ENCODE assay signal across 27 cellular contexts in genomic region chr14:57420033-57420432, GRCh38.
"Had no signal": no experiment of that assay in that cellular context is flagged by ENCODE, and none has a peak within 500 bp of the region (broad histone marks: within the 10 kb centered on the region; RNA-seq: fewer than 3 reads in every experiment).

No MANE protein-coding gene starts in this region.

- H3K4me3 ChIP-seq: neural progenitor cell, ovary, psoas muscle, right lobe of liver, sigmoid colon, suprapubic skin, testis, tibial artery, transverse colon, upper lobe of left lung, vagina had no signal

- H3K4me1 Mint-ChIP-seq: neural progenitor cell; stimulated activated memory B cell treated with anti-CD40 and anti-IgM and Interleukin-4, amounts not matched to agents 10 μg/mL and 1 μg/mL and 100 μg/mL, for 72 hours; stimulated activated naive CD8-positive, alpha-beta T cell treated with anti-CD3 and anti-CD28 coated beads, Interleukin-15, amount 100 ng/mL, for 72 hours had no signal

- H3K9me3 Mint-ChIP-seq: naive thymus-derived CD8-positive, alpha-beta T cell; natural killer cell treated with Interleukin-12 subunit alpha and Interleukin-12 subunit beta and Interleukin-15 and Interleukin-18, amount 100 ng/mL, for 72 hours; neural progenitor cell; stimulated activated memory B cell treated with anti-CD40 and anti-IgM and Interleukin-4, amounts not matched to agents 10 μg/mL and 1 μg/mL and 100 μg/mL, for 72 hours; stimulated activated naive CD8-positive, alpha-beta T cell treated with anti-CD3 and anti-CD28 coated beads, Interleukin-15, amount 100 ng/mL, for 72 hours had no signal

- H3K27ac Mint-ChIP-seq: natural killer cell treated with Interleukin-12 subunit alpha and Interleukin-12 subunit beta and Interleukin-15 and Interleukin-18, amount 100 ng/mL, for 72 hours; neural progenitor cell; progenitor cell of endocrine pancreas; stimulated activated memory B cell treated with anti-CD40 and anti-IgM and Interleukin-4, amounts not matched to agents 10 μg/mL and 1 μg/mL and 100 μg/mL, for 72 hours; stimulated activated naive CD8-positive, alpha-beta T cell treated with anti-CD3 and anti-CD28 coated beads, Interleukin-15, amount 100 ng/mL, for 72 hours had no signal

- H3K4me3 Mint-ChIP-seq: naive thymus-derived CD8-positive, alpha-beta T cell; natural killer cell treated with Interleukin-12 subunit alpha and Interleukin-12 subunit beta and Interleukin-15 and Interleukin-18, amount 100 ng/mL, for 72 hours; neural progenitor cell; stimulated activated memory B cell treated with anti-CD40 and anti-IgM and Interleukin-4, amounts not matched to agents 10 μg/mL and 1 μg/mL and 100 μg/mL, for 72 hours; stimulated activated naive CD8-positive, alpha-beta T cell treated with anti-CD3 and anti-CD28 coated beads, Interleukin-15, amount 100 ng/mL, for 72 hours had no signal

- H3K36me3 Mint-ChIP-seq: naive thymus-derived CD8-positive, alpha-beta T cell; natural killer cell treated with Interleukin-12 subunit alpha and Interleukin-12 subunit beta and Interleukin-15 and Interleukin-18, amount 100 ng/mL, for 72 hours; neural progenitor cell; stimulated activated memory B cell treated with anti-CD40 and anti-IgM and Interleukin-4, amounts not matched to agents 10 μg/mL and 1 μg/mL and 100 μg/mL, for 72 hours had no signal

- H3K27me3 Mint-ChIP-seq: naive thymus-derived CD8-positive, alpha-beta T cell; stimulated activated memory B cell treated with anti-CD40 and anti-IgM and Interleukin-4, amounts not matched to agents 10 μg/mL and 1 μg/mL and 100 μg/mL, for 72 hours; stimulated activated naive CD8-positive, alpha-beta T cell treated with anti-CD3 and anti-CD28 coated beads, Interleukin-15, amount 100 ng/mL, for 72 hours had no signal

- DNase-seq: naive thymus-derived CD8-positive, alpha-beta T cell; occipital lobe; ovary; posterior cingulate gyrus; psoas muscle; right cardiac atrium; right lobe of liver; sigmoid colon; small intestine; stimulated activated CD4-positive, alpha-beta T cell treated with anti-CD3 and anti-CD28 coated beads, Interleukin-15, amount 100 ng/mL, for 24 hours; stimulated activated CD4-positive, alpha-beta T cell treated with anti-CD3 and anti-CD28 coated beads, Interleukin-4, amount 100 ng/mL, for 1 hour; stimulated activated CD4-positive, alpha-beta T cell treated with anti-CD3 and anti-CD28 coated beads, Interleukin-4, amount 100 ng/mL, for 4 hours; stimulated activated CD8-positive, alpha-beta memory T cell treated with anti-CD3 and anti-CD28 coated beads, Interleukin-4, amount 100 ng/mL, for 48 hours; stimulated activated naive CD4-positive, alpha-beta T cell; stimulated activated naive CD8-positive, alpha-beta T cell treated with anti-CD3 and anti-CD28 coated beads, Interleukin-15, amount 100 ng/mL, for 72 hours; stimulated activated naive CD8-positive, alpha-beta T cell treated with anti-CD3 and anti-CD28 coated beads, Interleukin-15, Interleukin-2, amounts not matched to agents 100 U/mL and 50 U/mL, for 24 hours; substantia nigra; testis; tibial artery; transverse colon; upper lobe of left lung had no signal
